In genomic region chr11:57480409-57481137, GRCh38 we compare ENCODE assay signal across 8 cellular contexts. TPM values are rescaled to one million over a fixed set of nuclear protein-coding genes. Genes with fewer than 3 reads are reported as not detected.
DNase-seq lines count a peak whose midpoint lies in the region; ATAC-seq and TF ChIP-seq lines count a peak whose summit lies in the region.

No MANE protein-coding gene starts in this region.

- peak; percentile 62 for DNase-seq in SIG-M5 treated with dmso at 0.1 percent for 504 hours (lab: John Stamatoyannopoulos, UW; ENCODE audit: unreplicated experiment)
- DNase-seq in SIG-M5 (lab: John Stamatoyannopoulos, UW) = no peak
- peak; percentile 62 to 69 for DNase-seq in PC-9
- DNase-seq in activated T-cell treated with anti-CD3 and anti-CD28 coated beads, Interleukin-2, amount 50 U/mL, for 48 hours = peak; percentile 88
- DNase-seq in foreskin keratinocyte = peak in 1 of 2 donors; percentile 32
- DNase-seq in psoas muscle = peak; percentile 66 to 82

- POLR2A ChIA-PET in PC-9 (lab: Charles Lee; ENCODE audit: unreplicated experiment) = interaction anchor here (0.5 to 0.7 kb wide), 3 partner anchors 22 to 266 kb away, joined by 3 to 8 read pairs (median 7); partner anchors contain the start of gene TNKS1BP1

- H3K27me3 ChIP-seq in PC-9 (ENCODE audit: insufficient read depth, low read depth) = peaks cover 28% of the 10 kb centered on the region
- H3K27me3 ChIP-seq in foreskin keratinocyte = peaks cover 54% of the 10 kb centered on the region
- H3K27me3 ChIP-seq in psoas muscle (ENCODE audit: insufficient read depth in 3 of 3, low read length in 2 of 3) = peaks cover 0 to 6% (median 5%) of the 10 kb centered on the region in 3 donors

- no TSS peak for BruUV-seq in PC-9 (replicated peaks; lab: Mats Ljungman, UMichigan)

- no peak overlapping the region for H2AFZ ChIP-seq in PC-9

- H3K4me1 ChIP-seq in PC-9 (replicated peaks; ENCODE audit: insufficient read depth) (peaks cover 6% of the 10 kb centered on the region; the same call in 1 of the 2 replicates), foreskin keratinocyte (no peaks in the 10 kb centered on the region), psoas muscle (peaks cover 10% of the 10 kb centered on the region)

- H3K36me3 ChIP-seq in PC-9 (ENCODE audit: low read depth) (no peaks in the 10 kb centered on the region), psoas muscle (ENCODE audit: insufficient read depth in 1 of 2, low read depth in 1 of 2) (peaks cover 0 to 18% of the 10 kb centered on the region in 2 donors)

- peaks cover 21% of the 10 kb centered on the region; the same call in 1 of the 2 replicates for H3F3A ChIP-seq in PC-9 (ENCODE audit: insufficient read depth, low read depth)

- no peaks in the 10 kb centered on the region for H4K20me1 ChIP-seq in PC-9 (ENCODE audit: insufficient read depth)

- no peak overlapping the region for H3K4me3 ChIP-seq in PC-9
- H3K4me3 ChIP-seq in psoas muscle = no peak overlapping the region

- ATAC-seq in HG03565 (IDR thresholded peaks at IDR 0.05; ENCODE audit: unreplicated experiment) (peak; percentile 27), foreskin keratinocyte (peak; percentile 69), psoas muscle (peak; percentile 31 to 46 (median 36)), HG03342 (IDR thresholded peaks at IDR 0.05; ENCODE audit: unreplicated experiment) (no peak)

- TF ChIP-seq CTCF in PC-9 (conservative IDR thresholded peaks at IDR 0.05) (peak; percentile 90), foreskin keratinocyte (conservative IDR thresholded peaks at IDR 0.05) (peak; percentile 77), psoas muscle (IDR thresholded peaks at IDR 0.05) (peak; percentile 68)

- intact Hi-C loops in PC-9 (cut with micrococcal nuclease; ENCODE audit: unreplicated experiment) (loop anchor here (5.0 kb wide), 1 partner anchor 133 kb away; no protein-coding TSS in a partner anchor), psoas muscle (cut with DNase I) (loop anchor here (2.0 to 5.0 kb wide), 2 partner anchors 18 to 133 kb away; no protein-coding TSS in a partner anchor)

- CTCF ChIA-PET in PC-9 (lab: Charles Lee) = no interaction called here

- no peaks in the 10 kb centered on the region for H3K79me2 ChIP-seq in PC-9 (ENCODE audit: low read depth)

- H3K27ac ChIP-seq in PC-9 = no peak overlapping the region
- no peak overlapping the region for H3K27ac ChIP-seq in foreskin keratinocyte
- H3K27ac ChIP-seq in psoas muscle = no peak overlapping the region

- WGBS in psoas muscle, 3 donors = 25 to 31% (median 28%) methylated on average over 9 of the region's 9 CpGs

- no peaks in the 10 kb centered on the region for H3K9me2 ChIP-seq in PC-9 (ENCODE audit: insufficient read depth)

- H3K4me2 ChIP-seq in PC-9 = no peak overlapping the region

- H3K9me3 ChIP-seq in PC-9 (ENCODE audit: insufficient read depth, low read depth) (no peaks in the 10 kb centered on the region), psoas muscle (no peaks in the 10 kb centered on the region)

RNA-seq across cellular contexts. Expression of gene RTN4RL2, which starts 20.2 kb away (rescaled TPM):
- 3.4 and 4.6 TPM in 2 replicates for total RNA-seq in PC-9 (2021)
- 0.10 and 0.11 TPM in 2 replicates for total RNA-seq in foreskin keratinocyte
- 0.34 and 0.42 TPM in 2 replicates for polyA plus RNA-seq in foreskin keratinocyte
- total RNA-seq in psoas muscle = 1 to 10 TPM in 1 of 4 donors, under 1 TPM in 3; 0.77 to 1.1 (median 0.84) TPM
- polyA plus RNA-seq in psoas muscle = under 1 TPM; 0.44 to 0.61 (median 0.49) TPM

RNA-seq across cellular contexts. Expression of gene SLC43A1, which starts 34.9 kb away (rescaled TPM):
- total RNA-seq in PC-9 (2021) (3.2 and 4.0 TPM in 2 replicates), foreskin keratinocyte (4.3 and 6.2 TPM in 2 replicates), psoas muscle (10 to 100 TPM in 1 of 4 donors, 1 to 10 TPM in 3; 4.1 to 15.3 (median 7.1) TPM)
- polyA plus RNA-seq in foreskin keratinocyte (3.2 and 5.4 TPM in 2 replicates), psoas muscle (10 to 100 TPM in 1 of 3 donors, 1 to 10 TPM in 2; 3.5 to 13.7 (median 7.5) TPM)

RNA-seq across cellular contexts. Expression of gene TIMM10, which starts 50.0 kb away (rescaled TPM):
- total RNA-seq in PC-9 (2021) (90.2 and 94.7 TPM in 2 replicates), foreskin keratinocyte (42.2 and 88.5 TPM in 2 replicates), psoas muscle (10 to 100 TPM; 55.0 to 90.0 (median 73.0) TPM)
- polyA plus RNA-seq in foreskin keratinocyte (120 and 195 TPM in 2 replicates), psoas muscle (100 to 1,000 TPM in 2 of 3 donors, 10 to 100 TPM in 1; 97.7 to 149 (median 112) TPM)

RNA-seq across cellular contexts. Expression of gene SLC43A3, which starts 53.7 kb away (rescaled TPM):
- total RNA-seq in PC-9 (2021) (35.7 and 41.3 TPM in 2 replicates), foreskin keratinocyte (69.9 and 95.3 TPM in 2 replicates), psoas muscle (10 to 100 TPM; 10.6 to 18.8 (median 16.0) TPM)
- polyA plus RNA-seq in foreskin keratinocyte (41.7 and 72.0 TPM in 2 replicates), psoas muscle (10 to 100 TPM in 1 of 3 donors, 1 to 10 TPM in 2; 5.8 to 14.7 (median 6.4) TPM)

RNA-seq across cellular contexts. Expression of gene SMTNL1, which starts 56.8 kb away (rescaled TPM):
- total RNA-seq in PC-9 (2021) (not detected in 2 replicates), foreskin keratinocyte (not detected in 2 replicates), psoas muscle (100 to 1,000 TPM in 1 of 4 donors, 10 to 100 TPM in 2, 1 to 10 TPM in 1; 7.6 to 118 (median 36.9) TPM)
- polyA plus RNA-seq in foreskin keratinocyte (not detected in 2 replicates), psoas muscle (10 to 100 TPM in 2 of 3 donors, 1 to 10 TPM in 1; 6.7 to 19.7 (median 14.9) TPM)
